ENCODE assay signal across 26 cellular contexts in genomic region chr20:10449270-10449669, GRCh38. TPM values are rescaled to one million over a fixed set of nuclear protein-coding genes. Genes with fewer than 3 reads are reported as not detected.
DNase-seq lines count a peak whose midpoint lies in the region; ATAC-seq lines count a peak whose summit lies in the region.
"Had no signal": no experiment of that assay in that cellular context is flagged by ENCODE, and none has a peak within 500 bp of the region (broad histone marks: within the 10 kb centered on the region; RNA-seq: fewer than 3 reads in every experiment).

No MANE protein-coding gene starts in this region.

- H3K4me2 ChIP-seq in trophoblast cell (ENCODE audit: low read length), result no peak overlapping the region
- H3K4me2 ChIP-seq: BLaER1, PC-9, SK-N-SH had no signal

- no peak overlapping the region for H3K9ac ChIP-seq in trophoblast cell (ENCODE audit: low read length)
- H3K9ac ChIP-seq: BLaER1, SK-N-SH had no signal

- in situ Hi-C loops in G401 (cut with HindIII; ENCODE audit: low sequenced_read_pairs), result no loop called here

- H3K4me1 Mint-ChIP-seq in activated CD8-positive, alpha-beta memory T cell treated with anti-CD3 and anti-CD28 coated beads, Interleukin-2, amount 10 ng/mL, durations not matched to agents 7 days and 5 days, result peaks cover 37% of the 10 kb centered on the region
- H3K4me1 Mint-ChIP-seq: nephron progenitor cell had no signal

- no peak overlapping the region for H2BK12ac ChIP-seq in trophoblast cell (ENCODE audit: low read length)

- peak overlapping the region; percentile 38 for H3K23ac ChIP-seq in trophoblast cell (ENCODE audit: low read length)

- no CpG with 5 or more reads among the region's 2 CpGs for WGBS in trophoblast cell (ENCODE audit: extremely low coverage, insufficient coverage, insufficient read length)

- H3K36me3 ChIP-seq in trophoblast cell (ENCODE audit: control insufficient read depth in 1 of 2, insufficient read depth in 2 of 2, low read length in 2 of 2), result no peaks in the 10 kb centered on the region
- H3K36me3 ChIP-seq: brain microvascular endothelial cell had no signal

- H3K4ac ChIP-seq in trophoblast cell (ENCODE audit: low read depth, low read length), result no peak overlapping the region

- H2BK5ac ChIP-seq in trophoblast cell (ENCODE audit: low read depth, low read length, poor library complexity), result no peak overlapping the region

- H2AFZ ChIP-seq in trophoblast cell (ENCODE audit: insufficient read depth, low read length, poor library complexity), result no peak overlapping the region
- H2AFZ ChIP-seq: PC-9 had no signal

- DNase-seq in G401 (ENCODE audit: low spot score), result peak; percentile 87
- DNase-seq in M059J (ENCODE audit: low read depth), result peak; percentile 24
- peak; percentile 86 for DNase-seq in cerebellar cortex (ENCODE audit: low spot score)
- DNase-seq in trophoblast cell, result no peak
- DNase-seq in SKM-1 (lab: John Stamatoyannopoulos, UW; ENCODE audit: unreplicated experiment), result no peak
- no peak for DNase-seq in activated CD8-positive, alpha-beta memory T cell treated with anti-CD3 and anti-CD28 coated beads, Interleukin-2, amount 10 ng/mL, durations not matched to agents 7 days and 5 days
- no peak for DNase-seq in activated CD4-positive, alpha-beta T cell treated with anti-CD3 and anti-CD28 coated beads for 1 hour
- DNase-seq: activated CD4-positive, alpha-beta T cell treated with anti-CD3 and anti-CD28 coated beads for 36 hours; activated CD8-positive, alpha-beta memory T cell treated with anti-CD3 and anti-CD28 coated beads for 24 hours; amygdala; brain microvascular endothelial cell; GF-D8; Kasumi-1; NCI-H1048; NCI-H1694; NCI-H526; nephron progenitor cell; PC-9; retina; SK-N-SH; T-helper 17 cell had no signal

- H3K4me3 Mint-ChIP-seq in activated CD8-positive, alpha-beta memory T cell treated with anti-CD3 and anti-CD28 coated beads, Interleukin-2, amount 10 ng/mL, durations not matched to agents 7 days and 5 days, result no peak overlapping the region
- H3K4me3 Mint-ChIP-seq: activated CD4-positive, alpha-beta T cell treated with anti-CD3 and anti-CD28 coated beads for 36 hours; activated naive CD4-positive, alpha-beta T cell treated with anti-CD3 and anti-CD28 coated beads, Interleukin-2, amount 50 U/mL, for 24 hours; nephron progenitor cell; stimulated activated memory B cell treated with anti-CD40 and anti-IgM and Interleukin-4, amounts not matched to agents 10 μg/mL and 1 μg/mL and 100 μg/mL, for 72 hours; T-helper 17 cell; type B pancreatic cell had no signal

- no peak overlapping the region for H4K12ac ChIP-seq in trophoblast cell (ENCODE audit: low read depth, low read length)

- H3K27ac Mint-ChIP-seq in activated CD8-positive, alpha-beta memory T cell treated with anti-CD3 and anti-CD28 coated beads, Interleukin-2, amount 10 ng/mL, durations not matched to agents 7 days and 5 days, result no peak overlapping the region
- H3K27ac Mint-ChIP-seq: activated CD4-positive, alpha-beta T cell treated with anti-CD3 and anti-CD28 coated beads for 36 hours; activated naive CD4-positive, alpha-beta T cell treated with anti-CD3 and anti-CD28 coated beads, Interleukin-2, amount 50 U/mL, for 24 hours; nephron progenitor cell; stimulated activated memory B cell treated with anti-CD40 and anti-IgM and Interleukin-4, amounts not matched to agents 10 μg/mL and 1 μg/mL and 100 μg/mL, for 72 hours; T-helper 17 cell; type B pancreatic cell had no signal

- ATAC-seq in activated CD8-positive, alpha-beta memory T cell treated with anti-CD3 and anti-CD28 coated beads, Interleukin-2, amount 10 ng/mL, durations not matched to agents 7 days and 5 days, result no peak
- no peak for ATAC-seq in GM18907 (IDR thresholded peaks at IDR 0.05; ENCODE audit: unreplicated experiment)
- ATAC-seq: activated CD4-positive, alpha-beta T cell treated with anti-CD3 and anti-CD28 coated beads for 36 hours; stimulated activated memory B cell treated with anti-CD40 and anti-IgM and Interleukin-4, amounts not matched to agents 10 μg/mL and 1 μg/mL and 100 μg/mL, for 72 hours; T-helper 17 cell had no signal

- no peaks in the 10 kb centered on the region for H3K79me2 ChIP-seq in trophoblast cell (ENCODE audit: control insufficient read depth, insufficient read depth, low read length, poor library complexity)

- peak overlapping the region; percentile 56 for H3K14ac ChIP-seq in trophoblast cell (ENCODE audit: low read length)

- no peak overlapping the region for H2BK120ac ChIP-seq in trophoblast cell (ENCODE audit: insufficient read depth, low read length, poor library complexity)

- peaks cover 5% of the 10 kb centered on the region for H3K36me3 Mint-ChIP-seq in activated CD8-positive, alpha-beta memory T cell treated with anti-CD3 and anti-CD28 coated beads, Interleukin-2, amount 10 ng/mL, durations not matched to agents 7 days and 5 days
- H3K36me3 Mint-ChIP-seq: stimulated activated memory B cell treated with anti-CD40 and anti-IgM and Interleukin-4, amounts not matched to agents 10 μg/mL and 1 μg/mL and 100 μg/mL, for 72 hours had no signal

- CTCF ChIA-PET in activated CD8-positive, alpha-beta memory T cell treated with anti-CD3 and anti-CD28 coated beads, Interleukin-2, amount 10 ng/mL, durations not matched to agents 7 days and 5 days (lab: Charles Lee), result interaction anchor here (0.8 kb wide), 1 partner anchor 13 kb away, joined by 3 read pairs; no protein-coding TSS in a partner anchor

- H3K9me3 ChIP-seq in trophoblast cell (ENCODE audit: insufficient read depth, low read depth, low read length), result no peaks in the 10 kb centered on the region
- H3K9me3 ChIP-seq: BLaER1, SK-N-SH had no signal

- no peaks in the 10 kb centered on the region for H3K27me3 Mint-ChIP-seq in activated CD8-positive, alpha-beta memory T cell treated with anti-CD3 and anti-CD28 coated beads, Interleukin-2, amount 10 ng/mL, durations not matched to agents 7 days and 5 days
- H3K27me3 Mint-ChIP-seq: activated CD4-positive, alpha-beta T cell treated with anti-CD3 and anti-CD28 coated beads for 36 hours; activated naive CD4-positive, alpha-beta T cell treated with anti-CD3 and anti-CD28 coated beads, Interleukin-2, amount 50 U/mL, for 24 hours; stimulated activated memory B cell treated with anti-CD40 and anti-IgM and Interleukin-4, amounts not matched to agents 10 μg/mL and 1 μg/mL and 100 μg/mL, for 72 hours; T-helper 17 cell; type B pancreatic cell had no signal

- H3K27me3 ChIP-seq in trophoblast cell (ENCODE audit: insufficient read depth, low read length), result no peaks in the 10 kb centered on the region
- H3K27me3 ChIP-seq: BLaER1, brain microvascular endothelial cell had no signal

- H3K27ac ChIP-seq in trophoblast cell (ENCODE audit: low read depth, low read length), result no peak overlapping the region
- H3K27ac ChIP-seq: BLaER1, brain microvascular endothelial cell, PC-9 had no signal

- no peaks in the 10 kb centered on the region for H3K4me1 ChIP-seq in trophoblast cell (ENCODE audit: control insufficient read depth in 1 of 2, insufficient read depth in 2 of 2, low read length in 2 of 2)

- peak overlapping the region; percentile 82 for H3K18ac ChIP-seq in trophoblast cell (ENCODE audit: low read length)

- H4K8ac ChIP-seq in trophoblast cell (ENCODE audit: low read depth, low read length), result no peak overlapping the region

- no peak overlapping the region for H3K4me3 ChIP-seq in trophoblast cell (ENCODE audit: low read depth, low read length)
- H3K4me3 ChIP-seq: BLaER1, PC-9 had no signal

- H2AK5ac ChIP-seq in trophoblast cell (ENCODE audit: low read length), result no peak overlapping the region

- no peaks in the 10 kb centered on the region for H3K79me1 ChIP-seq in trophoblast cell (ENCODE audit: low read length)

- H3K9me3 Mint-ChIP-seq in activated CD8-positive, alpha-beta memory T cell treated with anti-CD3 and anti-CD28 coated beads, Interleukin-2, amount 10 ng/mL, durations not matched to agents 7 days and 5 days (ENCODE audit: low read depth), result no peaks in the 10 kb centered on the region
- H3K9me3 Mint-ChIP-seq: activated naive CD4-positive, alpha-beta T cell treated with anti-CD3 and anti-CD28 coated beads, Interleukin-2, amount 50 U/mL, for 24 hours; nephron progenitor cell; stimulated activated memory B cell treated with anti-CD40 and anti-IgM and Interleukin-4, amounts not matched to agents 10 μg/mL and 1 μg/mL and 100 μg/mL, for 72 hours; type B pancreatic cell had no signal

- H4K91ac ChIP-seq in trophoblast cell (ENCODE audit: low read depth, low read length), result no peak overlapping the region

RNA-seq across cellular contexts. Expression of gene SLX4IP, which starts 14.2 kb away (rescaled TPM):
- total RNA-seq in G401 (2014; rRNA removed; shearing (Covaris generic)), result 1.0 and 2.7 TPM in 2 replicates
- 6.4 and 10.3 TPM in 2 replicates for total RNA-seq in M059J (2014; rRNA removed; shearing (Covaris generic))
- polyA plus RNA-seq in trophoblast cell (2013), result 2.7 and 3.0 TPM in 2 replicates
- 1 to 10 TPM; 6.0 to 6.1 TPM for total RNA-seq in activated CD8-positive, alpha-beta memory T cell treated with anti-CD3 and anti-CD28 coated beads, Interleukin-2, amount 10 ng/mL, durations not matched to agents 7 days and 5 days

RNA-seq across cellular contexts. Expression of gene MKKS, which starts 15.2 kb away (rescaled TPM):
- total RNA-seq in G401 (2014; rRNA removed; shearing (Covaris generic)), result 8.8 and 9.2 TPM in 2 replicates
- 16.6 and 21.0 TPM in 2 replicates for total RNA-seq in M059J (2014; rRNA removed; shearing (Covaris generic))
- 7.3 and 7.7 TPM in 2 replicates for polyA plus RNA-seq in trophoblast cell (2013)
- 1 to 10 TPM; 6.6 to 7.5 TPM for total RNA-seq in activated CD8-positive, alpha-beta memory T cell treated with anti-CD3 and anti-CD28 coated beads, Interleukin-2, amount 10 ng/mL, durations not matched to agents 7 days and 5 days

Comparison
In these comparisons a context has a peak if more than half of its experiments do, and no peak if none do; other contexts are left out.
1. DNase-seq: peak in G401 (single experiment), M059J (single experiment) and cerebellar cortex (single experiment); none in trophoblast cell (0 of 2), SKM-1 (single experiment), activated CD8-positive, alpha-beta memory T cell treated with anti-CD3 and anti-CD28 coated beads, Interleukin-2, amount 10 ng/mL, durations not matched to agents 7 days and 5 days (single experiment) and activated CD4-positive, alpha-beta T cell treated with anti-CD3 and anti-CD28 coated beads for 1 hour (single experiment).